ENCODE assay signal across 13 cellular contexts in genomic region chr2:190863946-190864345, GRCh38. TPM values are rescaled to one million over a fixed set of nuclear protein-coding genes. Genes with fewer than 3 reads are reported as not detected.
DNase-seq lines count a peak whose midpoint lies in the region; ATAC-seq and TF ChIP-seq lines count a peak whose summit lies in the region.
"Had no signal": no experiment of that assay in that cellular context is flagged by ENCODE, and none has a peak within 500 bp of the region (broad histone marks: within the 10 kb centered on the region; RNA-seq: fewer than 3 reads in every experiment).

No MANE protein-coding gene starts in this region.

- no peaks in the 10 kb centered on the region for H3K36me3 Mint-ChIP-seq in Caco-2 (ENCODE audit: insufficient read depth, unreplicated experiment)
- peaks cover 8 to 30% (median 10%) of the 10 kb centered on the region in 3 donors for H3K36me3 Mint-ChIP-seq in CD8-positive, alpha-beta memory T cell

- H3K4me1 ChIP-seq in Caco-2 (peaks cover 25% of the 10 kb centered on the region), mucosa of descending colon (ENCODE audit: low read depth) (peaks cover 6% of the 10 kb centered on the region)
- peaks cover 18% of the 10 kb centered on the region for H3K4me1 ChIP-seq in CD8-positive, alpha-beta memory T cell (ENCODE audit: insufficient read depth, low read length)

- peaks cover 24% of the 10 kb centered on the region for H3K4me1 Mint-ChIP-seq in Caco-2 (ENCODE audit: low read depth, unreplicated experiment)
- peaks cover 20 to 26% (median 25%) of the 10 kb centered on the region in 3 donors for H3K4me1 Mint-ChIP-seq in CD8-positive, alpha-beta memory T cell

- DNase-seq in Caco-2: peak; percentile 62 to 71
- DNase-seq in NCI-H146 (lab: John Stamatoyannopoulos, UW): peak; percentile 85
- DNase-seq in SHP77 treated with DMSO at 0.1 percent for 48 hours (lab: John Stamatoyannopoulos, UW): peak; percentile 89
- DNase-seq in mucosa of descending colon: peak in 1 of 3 donors; percentile 31
- DNase-seq in CD8-positive, alpha-beta memory T cell: no peak
- DNase-seq in Kasumi-1 (lab: John Stamatoyannopoulos, UW): no peak
- no peak for DNase-seq in GM20000 (ENCODE audit: low spot score)
- no peak for DNase-seq in CD1c-positive myeloid dendritic cell (ENCODE audit: extremely low spot score)
- DNase-seq: activated CD4-positive, alpha-beta memory T cell treated with anti-CD3 and anti-CD28 coated beads, Interleukin-2, amount 10 ng/mL, durations not matched to agents 7 days and 5 days; amygdala; NCI-H226; stimulated activated CD4-positive, alpha-beta T cell treated with anti-CD3 and anti-CD28 coated beads, Interleukin-15, amount 100 ng/mL, for 24 hours had no signal

- BruUV-seq in Caco-2 (replicated peaks; lab: Mats Ljungman, UMichigan): no TSS peak

- H3K27me3 Mint-ChIP-seq in Caco-2 (ENCODE audit: insufficient read depth, unreplicated experiment): no peaks in the 10 kb centered on the region
- no peaks in the 10 kb centered on the region for H3K27me3 Mint-ChIP-seq in CD8-positive, alpha-beta memory T cell
- H3K27me3 Mint-ChIP-seq: activated CD4-positive, alpha-beta memory T cell treated with anti-CD3 and anti-CD28 coated beads, Interleukin-2, amount 10 ng/mL, durations not matched to agents 7 days and 5 days had no signal

- H3K27me3 ChIP-seq in Caco-2 (replicated peaks; ENCODE audit: control insufficient read depth, insufficient read depth, low read length): no peaks in the 10 kb centered on the region
- H3K27me3 ChIP-seq in CD8-positive, alpha-beta memory T cell (ENCODE audit: insufficient read depth, low read length, poor library complexity, severe bottlenecking): no peaks in the 10 kb centered on the region

- H3K9me3 ChIP-seq in Caco-2 (peaks cover 14% of the 10 kb centered on the region; the same call in 1 of the 2 replicates), mucosa of descending colon (peaks cover 2% of the 10 kb centered on the region)
- H3K9me3 ChIP-seq in CD8-positive, alpha-beta memory T cell (ENCODE audit: low read length): no peaks in the 10 kb centered on the region

- H3K27ac Mint-ChIP-seq in Caco-2 (ENCODE audit: unreplicated experiment): no peak overlapping the region
- H3K27ac Mint-ChIP-seq in CD8-positive, alpha-beta memory T cell: peak overlapping the region in 2 of 8 donors; percentile 49 to 77
- H3K27ac Mint-ChIP-seq: activated CD4-positive, alpha-beta memory T cell treated with anti-CD3 and anti-CD28 coated beads, Interleukin-2, amount 10 ng/mL, durations not matched to agents 7 days and 5 days had no signal

- H3K27ac ChIP-seq in CD8-positive, alpha-beta memory T cell (ENCODE audit: low read depth, low read length): no peak overlapping the region
- H3K27ac ChIP-seq: HL-60 had no signal

- intact Hi-C loops in Caco-2 (cut with micrococcal nuclease; ENCODE audit: unreplicated experiment): loop anchor here (1.0 kb wide), 3 partner anchors 11 to 55 kb away; partner anchors contain the start of gene GLS
- intact Hi-C loops in mucosa of descending colon (cut with DNase I, micrococcal nuclease): no loop called here

- TF ChIP-seq CTCF in Caco-2 (IDR thresholded peaks at IDR 0.05; ENCODE audit: insufficient read depth in 1 of 2, low read depth in 1 of 2, low read length in 1 of 2, severe bottlenecking in 1 of 2, unreplicated experiment in 1 of 2): no peak
- TF ChIP-seq CTCF in mucosa of descending colon (IDR thresholded peaks at IDR 0.05): no peak
- TF ChIP-seq CTCF in GM20000 (IDR thresholded peaks at IDR 0.05; ENCODE audit: extremely low read depth, missing control alignments): no peak

- H3K9me3 Mint-ChIP-seq in Caco-2 (ENCODE audit: unreplicated experiment): no peaks in the 10 kb centered on the region
- peaks cover 0 to 2% (median 0%) of the 10 kb centered on the region in 5 donors for H3K9me3 Mint-ChIP-seq in CD8-positive, alpha-beta memory T cell

- peak; percentile 91 for ATAC-seq in mucosa of descending colon

- H3K36me3 ChIP-seq in Caco-2 (ENCODE audit: control insufficient read depth, insufficient read depth, low read length) (no peaks in the 10 kb centered on the region), mucosa of descending colon (ENCODE audit: low read depth) (no peaks in the 10 kb centered on the region)
- no peaks in the 10 kb centered on the region for H3K36me3 ChIP-seq in CD8-positive, alpha-beta memory T cell (ENCODE audit: insufficient read depth, low read length)

- POLR2A ChIA-PET in Caco-2 (lab: Charles Lee): interaction anchor here (2.1 kb wide), 1 partner anchor 17 kb away, joined by 10 read pairs; the partner anchor contains the start of gene GLS
- POLR2A ChIA-PET in CD8-positive, alpha-beta memory T cell (lab: Charles Lee): interaction anchor here (2.0 kb wide), 1 partner anchor 17 kb away, joined by 9 read pairs; the partner anchor contains the start of gene GLS

- H3K4me3 ChIP-seq in Caco-2 (ENCODE audit: low read depth, low read length): no peak overlapping the region
- H3K4me3 ChIP-seq in mucosa of descending colon: no peak overlapping the region
- H3K4me3 ChIP-seq in CD8-positive, alpha-beta memory T cell (ENCODE audit: low read length): no peak overlapping the region

- CTCF ChIA-PET in Caco-2 (lab: Charles Lee): no interaction called here
- CTCF ChIA-PET in CD8-positive, alpha-beta memory T cell (lab: Charles Lee): interaction anchor here (1.8 to 2.9 kb wide), 3 partner anchors 13 to 16 kb away, joined by 5 to 10 read pairs (median 9); partner anchors contain the start of gene GLS

- no peak overlapping the region for H3K4me3 Mint-ChIP-seq in Caco-2 (ENCODE audit: unreplicated experiment)
- no peak overlapping the region for H3K4me3 Mint-ChIP-seq in CD8-positive, alpha-beta memory T cell
- H3K4me3 Mint-ChIP-seq: activated CD4-positive, alpha-beta memory T cell treated with anti-CD3 and anti-CD28 coated beads, Interleukin-2, amount 10 ng/mL, durations not matched to agents 7 days and 5 days had no signal

RNA-seq across cellular contexts. Expression of gene GLS, which starts 16.7 kb away (rescaled TPM):
- total RNA-seq in Caco-2 (2022) (107 and 136 TPM in 2 replicates), mucosa of descending colon (10 to 100 TPM; 49.8 to 91.9 (median 77.0) TPM)
- 100 to 1,000 TPM; 209 to 222 TPM for total RNA-seq in CD8-positive, alpha-beta memory T cell
- 50.9 TPM for polyA plus RNA-seq in CD8-positive, alpha-beta memory T cell

Comparison
In these comparisons a context has a peak if more than half of its experiments do, and no peak if none do; other contexts are left out.
1. DNase-seq: peak in Caco-2 (2 of 2), NCI-H146 (single experiment) and SHP77 treated with DMSO at 0.1 percent for 48 hours (single experiment); none in CD8-positive, alpha-beta memory T cell (0 of 5), Kasumi-1 (0 of 2), GM20000 (single experiment) and CD1c-positive myeloid dendritic cell (single experiment).